ENCODE assay signal across 8 cellular contexts in genomic region chr1:37692834-37693175, GRCh38. TPM values are rescaled to one million over a fixed set of nuclear protein-coding genes. Genes with fewer than 3 reads are reported as not detected.
DNase-seq lines count a peak whose midpoint lies in the region; ATAC-seq and TF ChIP-seq lines count a peak whose summit lies in the region.

No MANE protein-coding gene starts in this region.

- H3K4me1 ChIP-seq in iPS-20b (ENCODE audit: insufficient read depth, low read length): peaks cover 11% of the 10 kb centered on the region
- H3K4me1 ChIP-seq in stomach: peaks cover 28 to 48% (median 40%) of the 10 kb centered on the region in 4 donors

- CTCF ChIA-PET in activated B cell treated with CpG ODN at 0.5 μM for 24 hours (lab: Charles Lee): interaction anchor here (2.5 kb wide), 1 partner anchor 167 kb away, joined by 7 read pairs; no protein-coding TSS in a partner anchor

- TF ChIP-seq CTCF in activated B cell treated with CpG ODN at 0.5 μM for 24 hours (IDR thresholded peaks at IDR 0.05) (no peak), stomach (IDR thresholded peaks at IDR 0.05) (no peak)

- peak overlapping the region; percentile 92; the same call in 1 of the 2 replicates for H3K9ac ChIP-seq in iPS-20b (ENCODE audit: low read depth, low read length)

- no peaks in the 10 kb centered on the region for H3K9me3 Mint-ChIP-seq in T-helper 2 cell treated with Interferon-gamma antibody and Interleukin-4, amounts not matched to agents 5 μg/mL and 100 μg/mL, for 36 hours
- no peaks in the 10 kb centered on the region for H3K9me3 Mint-ChIP-seq in activated B cell treated with CpG ODN at 0.5 μM for 24 hours

- POLR2A ChIA-PET in activated B cell treated with CpG ODN at 0.5 μM for 24 hours (lab: Charles Lee): interaction anchor here (2.0 to 3.6 kb wide), 2 partner anchors 166 to 214 kb away, joined by 8 to 24 read pairs; partner anchors contain the start of gene MTF1

- no peak for DNase-seq in T-helper 2 cell treated with Interferon-gamma antibody and Interleukin-4, amounts not matched to agents 5 μg/mL and 100 μg/mL, for 36 hours (ENCODE audit: low spot score)
- DNase-seq in T-helper 2 cell: no peak
- no peak for DNase-seq in activated B cell treated with CpG ODN at 0.5 μM for 24 hours
- DNase-seq in stomach: no peak
- no peak for DNase-seq in activated CD4-positive, CD25-positive, alpha-beta regulatory T cell treated with anti-CD3 and anti-CD28 coated beads, Interleukin-2, amount 50 U/mL, for 72 hours
- no peak for DNase-seq in cerebellar cortex (ENCODE audit: low spot score)
- DNase-seq in activated CD4-positive, alpha-beta T cell treated with anti-CD3 and anti-CD28 coated beads for 4 hours: no peak

- no peak for TF ChIP-seq POLR2A in stomach (IDR thresholded peaks at IDR 0.05)

- H3K27ac ChIP-seq in iPS-20b (ENCODE audit: low read length) (no peak overlapping the region), stomach (peak overlapping the region in 4 of 5 donors; percentile 53 to 91 (median 86))

- peak overlapping the region; percentile 96 for H3K4me3 Mint-ChIP-seq in T-helper 2 cell treated with Interferon-gamma antibody and Interleukin-4, amounts not matched to agents 5 μg/mL and 100 μg/mL, for 36 hours
- peak overlapping the region; percentile 93 for H3K4me3 Mint-ChIP-seq in activated B cell treated with CpG ODN at 0.5 μM for 24 hours

- H3K9me3 ChIP-seq in iPS-20b (ENCODE audit: insufficient read depth, low read depth, low read length) (no peaks in the 10 kb centered on the region), stomach (no peaks in the 10 kb centered on the region)

- 1 to 3% (median 1%) methylated on average over 9 to 16 of the region's 16 CpGs for WGBS in stomach, 5 donors

- ATAC-seq in activated B cell treated with CpG ODN at 0.5 μM for 24 hours (ENCODE audit: low read depth): no peak

- intact Hi-C loops in activated B cell treated with CpG ODN at 0.5 μM for 24 hours (cut with micrococcal nuclease) (loop anchor here (1.0 to 5.0 kb wide), 14 partner anchors 98 to 1307 kb away; partner anchors contain the start of genes GNL2, INPP5B, MANEAL and MEAF6), stomach (cut with DNase I; ENCODE audit: low total_unique reads) (no loop called here)

- peaks cover 46% of the 10 kb centered on the region for H3K36me3 ChIP-seq in iPS-20b (ENCODE audit: insufficient read depth, low read depth, low read length)
- peaks cover 0 to 10% (median 3%) of the 10 kb centered on the region in 4 donors for H3K36me3 ChIP-seq in stomach

- no peak for TF ChIP-seq EP300 in stomach (IDR thresholded peaks at IDR 0.05)

- H3K27me3 Mint-ChIP-seq in T-helper 2 cell treated with Interferon-gamma antibody and Interleukin-4, amounts not matched to agents 5 μg/mL and 100 μg/mL, for 36 hours (ENCODE audit: low read depth): no peaks in the 10 kb centered on the region
- H3K27me3 Mint-ChIP-seq in activated B cell treated with CpG ODN at 0.5 μM for 24 hours: no peaks in the 10 kb centered on the region

- H3K27me3 ChIP-seq in iPS-20b (ENCODE audit: insufficient read depth, low read length) (peaks cover 6% of the 10 kb centered on the region; the same call in 1 of the 2 replicates), stomach (no peaks in the 10 kb centered on the region)

- H3K27ac Mint-ChIP-seq in T-helper 2 cell treated with Interferon-gamma antibody and Interleukin-4, amounts not matched to agents 5 μg/mL and 100 μg/mL, for 36 hours: peak overlapping the region; percentile 92
- H3K27ac Mint-ChIP-seq in activated B cell treated with CpG ODN at 0.5 μM for 24 hours: no peak overlapping the region

- peaks cover 43% of the 10 kb centered on the region for H3K4me1 Mint-ChIP-seq in T-helper 2 cell treated with Interferon-gamma antibody and Interleukin-4, amounts not matched to agents 5 μg/mL and 100 μg/mL, for 36 hours (ENCODE audit: low read depth)
- peaks cover 47% of the 10 kb centered on the region for H3K4me1 Mint-ChIP-seq in activated B cell treated with CpG ODN at 0.5 μM for 24 hours

- H3K4me3 ChIP-seq in iPS-20b (ENCODE audit: low read length) (peak overlapping the region; percentile 85), stomach (peak overlapping the region; percentile 78 to 98 (median 94))

- peaks cover 32% of the 10 kb centered on the region for H3K36me3 Mint-ChIP-seq in T-helper 2 cell treated with Interferon-gamma antibody and Interleukin-4, amounts not matched to agents 5 μg/mL and 100 μg/mL, for 36 hours (ENCODE audit: low read depth)
- H3K36me3 Mint-ChIP-seq in activated B cell treated with CpG ODN at 0.5 μM for 24 hours (ENCODE audit: low read depth): peaks cover 12% of the 10 kb centered on the region

RNA-seq across cellular contexts. Expression of gene CDCA8, which starts 0.5 kb away (rescaled TPM):
- total RNA-seq in activated B cell treated with CpG ODN at 0.5 μM for 24 hours (1.9 and 2.9 TPM in 2 replicates), stomach (1 to 10 TPM in 2 of 5 donors, under 1 TPM in 1, not detected in 2; 0.89 to 3.6 (median 2.4) TPM)
- 1 to 10 TPM; 2.9 to 5.5 (median 3.1) TPM for polyA plus RNA-seq in stomach

RNA-seq across cellular contexts. Expression of gene RSPO1, which starts 58.1 kb away (rescaled TPM):
- total RNA-seq in activated B cell treated with CpG ODN at 0.5 μM for 24 hours: not detected in 2 replicates
- 1 to 10 TPM in 3 of 5 donors, under 1 TPM in 2; 0.87 to 5.8 (median 1.8) TPM for total RNA-seq in stomach
- 1 to 10 TPM in 2 of 3 donors, under 1 TPM in 1; 0.50 to 1.7 (median 1.2) TPM for polyA plus RNA-seq in stomach
